ENCODE assay signal across 12 cellular contexts in genomic region chrX:25968920-25969319, GRCh38.
A peak's percentile ranks its signal among the peaks of the same experiment; 100 is the strongest.
DNase-seq lines count a peak whose midpoint lies in the region; ATAC-seq and TF ChIP-seq lines count a peak whose summit lies in the region.
"Had no signal": no experiment of that assay in that cellular context is flagged by ENCODE, and none has a peak within 500 bp of the region (broad histone marks: within the 10 kb centered on the region; RNA-seq: fewer than 3 reads in every experiment).

No MANE protein-coding gene starts in this region.

- H3K4me1 ChIP-seq in mammary epithelial cell (ENCODE audit: insufficient read depth, low read length), result no peaks in the 10 kb centered on the region

- no peaks in the 10 kb centered on the region for H3K27me3 ChIP-seq in mammary epithelial cell (ENCODE audit: insufficient read depth, low read length)

- no peak overlapping the region for H3K27ac ChIP-seq in mammary epithelial cell (ENCODE audit: insufficient read depth, low read depth, low read length)
- H3K27ac ChIP-seq: HL-60, skin epidermis had no signal

- peak; percentile 66 for DNase-seq in cardiac septum (ENCODE audit: low spot score)
- DNase-seq in Right ventricle myocardium inferior (ENCODE audit: missing footprints), result no peak
- peak; percentile 2 for DNase-seq in NCI-H1092 (lab: John Stamatoyannopoulos, UW)
- no peak for DNase-seq in mammary epithelial cell
- DNase-seq in retinal pigment epithelial cell (ENCODE audit: low read depth), result no peak
- no peak for DNase-seq in hepatic stellate cell (ENCODE audit: low spot score)
- DNase-seq: activated CD4-positive, alpha-beta T cell treated with anti-CD3 and anti-CD28 coated beads, Interleukin-2, amount 50 U/mL, for 1 hour had no signal

- H3K36me3 Mint-ChIP-seq in activated T-helper 17 cell treated with anti-CD3 and anti-CD28 coated beads, Interleukin-2, amount 50 U/mL, for 72 hours (ENCODE audit: low read depth), result no peaks in the 10 kb centered on the region

- no TSS peak for BruUV-seq in mammary epithelial cell (replicated peaks; lab: Mats Ljungman, UMichigan)

- peak; percentile 52 to 68 for TF ChIP-seq CTCF in mammary epithelial cell (conservative IDR thresholded peaks at IDR 0.05 in 1 of 2, IDR thresholded peaks at IDR 0.05 in 1 of 2; ENCODE audit: extremely low read depth in 1 of 2, insufficient read depth in 1 of 2, low read depth in 1 of 2, low read length in 2 of 2)
- TF ChIP-seq CTCF in retinal pigment epithelial cell (conservative IDR thresholded peaks at IDR 0.05; ENCODE audit: low read depth, low read length), result peak; percentile 53

- no peak overlapping the region for H3K9ac ChIP-seq in mammary epithelial cell (ENCODE audit: insufficient read depth, low read length)

- H3K4me3 ChIP-seq in mammary epithelial cell (replicated peaks in 1 of 3; ENCODE audit: insufficient read depth in 1 of 3, low read depth in 2 of 3, low read length in 3 of 3) (no peak overlapping the region), retinal pigment epithelial cell (ENCODE audit: low read length) (no peak overlapping the region)
- H3K4me3 ChIP-seq: skin epidermis had no signal

- no peak for ATAC-seq in Right ventricle myocardium inferior
- ATAC-seq in activated T-helper 17 cell treated with anti-CD3 and anti-CD28 coated beads, Interleukin-2, amount 50 U/mL, for 72 hours (replicated peaks), result no peak
- no peak for ATAC-seq in GM19452 (IDR thresholded peaks at IDR 0.05; ENCODE audit: unreplicated experiment)
- ATAC-seq: esophagus mucosa had no signal

- H3K9me3 ChIP-seq in mammary epithelial cell (replicated peaks; ENCODE audit: insufficient read depth, low read length), result no peaks in the 10 kb centered on the region

- H3K4me3 Mint-ChIP-seq in activated T-helper 17 cell treated with anti-CD3 and anti-CD28 coated beads, Interleukin-2, amount 50 U/mL, for 72 hours, result no peak overlapping the region

- intact Hi-C loops in cardiac septum (cut with DNase I), result loop anchor here (2.0 to 10.0 kb wide), 2 partner anchors 248 to 444 kb away; no protein-coding TSS in a partner anchor
- intact Hi-C loops in Right ventricle myocardium inferior (cut with DNase I), result loop anchor here (5.0 kb wide), 1 partner anchor 247 kb away; no protein-coding TSS in a partner anchor
- intact Hi-C loops in mammary epithelial cell (cut with micrococcal nuclease), result loop anchor here (1.0 to 5.0 kb wide), 3 partner anchors 112 to 447 kb away; no protein-coding TSS in a partner anchor

- no peaks in the 10 kb centered on the region for H4K20me1 ChIP-seq in mammary epithelial cell (ENCODE audit: insufficient read depth, low read length)

- in situ Hi-C loops in mammary epithelial cell (cut with MboI; ENCODE audit: low sequenced_read_pairs in 2 of 2), result no loop called here

- CTCF ChIA-PET in mammary epithelial cell (lab: Charles Lee; ENCODE audit: low non-redundant PET), result no interaction called here

- dilution Hi-C loops in mammary epithelial cell (cut with HindIII; ENCODE audit: low sequenced_read_pairs), result no loop called here

- no peaks in the 10 kb centered on the region for H3K4me1 Mint-ChIP-seq in activated T-helper 17 cell treated with anti-CD3 and anti-CD28 coated beads, Interleukin-2, amount 50 U/mL, for 72 hours

- WGBS in mammary epithelial cell (ENCODE audit: low coverage, missing lambda C conversion rate), result 40% methylated on average over 5 of the region's 12 CpGs

- H3K27me3 Mint-ChIP-seq in activated T-helper 17 cell treated with anti-CD3 and anti-CD28 coated beads, Interleukin-2, amount 50 U/mL, for 72 hours, result no peaks in the 10 kb centered on the region

- no peak overlapping the region for H2AFZ ChIP-seq in mammary epithelial cell (ENCODE audit: low read depth, low read length)

- no peak overlapping the region for H3K4me2 ChIP-seq in mammary epithelial cell (ENCODE audit: insufficient read depth, low read depth, low read length)

- no peaks in the 10 kb centered on the region for H3K9me3 Mint-ChIP-seq in activated T-helper 17 cell treated with anti-CD3 and anti-CD28 coated beads, Interleukin-2, amount 50 U/mL, for 72 hours

- H3K36me3 ChIP-seq in mammary epithelial cell (ENCODE audit: insufficient read depth, low read length), result no peaks in the 10 kb centered on the region

- H3K79me2 ChIP-seq in mammary epithelial cell (ENCODE audit: insufficient read depth, low read length), result no peaks in the 10 kb centered on the region

- H3K27ac Mint-ChIP-seq in activated T-helper 17 cell treated with anti-CD3 and anti-CD28 coated beads, Interleukin-2, amount 50 U/mL, for 72 hours, result no peak overlapping the region

Comparison
In these comparisons a context has a peak if more than half of its experiments do, and no peak if none do; other contexts are left out.
1. DNase-seq: peak in cardiac septum (single experiment) and NCI-H1092 (single experiment); none in Right ventricle myocardium inferior (single experiment), mammary epithelial cell (single experiment), retinal pigment epithelial cell (single experiment) and hepatic stellate cell (single experiment).